In genomic region chr16:30372037-30372712, GRCh38 we compare ENCODE assay signal across 10 cellular contexts. TPM values are rescaled to one million over a fixed set of nuclear protein-coding genes. Genes with fewer than 3 reads are reported as not detected.
DNase-seq lines count a peak whose midpoint lies in the region; ATAC-seq and TF ChIP-seq lines count a peak whose summit lies in the region.
"Had no signal": no experiment of that assay in that cellular context is flagged by ENCODE, and none has a peak within 500 bp of the region (broad histone marks: within the 10 kb centered on the region; RNA-seq: fewer than 3 reads in every experiment).

No MANE protein-coding gene starts in this region.

- H3K27me3 Mint-ChIP-seq in CD8-positive, alpha-beta memory T cell, result peaks cover 0 to 2% of the 10 kb centered on the region in 2 donors

- no peak for DNase-seq in CD8-positive, alpha-beta memory T cell
- DNase-seq in body of pancreas (peak in 1 of 4 donors; percentile 35), foreskin fibroblast (no peak)

- no peaks in the 10 kb centered on the region for H3K36me3 ChIP-seq in CD8-positive, alpha-beta memory T cell (ENCODE audit: insufficient read depth, low read length)
- H3K36me3 ChIP-seq in KMS-11 (ENCODE audit: insufficient read depth), result no peaks in the 10 kb centered on the region
- H3K36me3 ChIP-seq in body of pancreas (replicated peaks in 1 of 2; ENCODE audit: insufficient read depth in 1 of 2, low read depth in 2 of 2), result no peaks in the 10 kb centered on the region
- H3K36me3 ChIP-seq in neural cell (ENCODE audit: insufficient read depth, low read length), result no peaks in the 10 kb centered on the region

- TF ChIP-seq RAD21 in neural cell (conservative IDR thresholded peaks at IDR 0.05), result no peak

- no peak overlapping the region for H3K4me3 ChIP-seq in CD8-positive, alpha-beta memory T cell (ENCODE audit: low read length)
- H3K4me3 ChIP-seq in KMS-11 (IDR thresholded peaks at IDR 0.05; ENCODE audit: insufficient read depth, low read depth, low read length) (no peak overlapping the region), body of pancreas (no peak overlapping the region), neural cell (ENCODE audit: low read length) (no peak overlapping the region), foreskin fibroblast (ENCODE audit: low read depth in 1 of 2, low read length in 2 of 2) (no peak overlapping the region)

- H2AFZ ChIP-seq in KMS-11 (ENCODE audit: low read depth) (peak overlapping the region; percentile 71; the same call in 1 of the 2 replicates), neural cell (ENCODE audit: low read depth, low read length) (no peak overlapping the region)

- no peaks in the 10 kb centered on the region for H3K9me3 Mint-ChIP-seq in CD8-positive, alpha-beta memory T cell

- POLR2A ChIA-PET in CD8-positive, alpha-beta memory T cell (lab: Charles Lee), result interaction anchor here (2.1 to 2.7 kb wide), 3 partner anchors 10 to 307 kb away, joined by 14 to 35 read pairs (median 17); partner anchors contain the start of genes ALDOA and SEPTIN1

- TF ChIP-seq CTCF in KMS-11 (conservative IDR thresholded peaks at IDR 0.05; ENCODE audit: low read depth, low read length) (no peak), body of pancreas (IDR thresholded peaks at IDR 0.05) (no peak), neural cell (IDR thresholded peaks at IDR 0.05; ENCODE audit: poor library complexity, severe bottlenecking) (no peak), foreskin fibroblast (IDR thresholded peaks at IDR 0.05; ENCODE audit: low read depth, low read length) (no peak)

- no peaks in the 10 kb centered on the region for H3K27me3 ChIP-seq in CD8-positive, alpha-beta memory T cell (ENCODE audit: insufficient read depth, low read length, poor library complexity, severe bottlenecking)
- H3K27me3 ChIP-seq in KMS-11 (ENCODE audit: insufficient read depth, low read depth), result no peaks in the 10 kb centered on the region
- H3K27me3 ChIP-seq in body of pancreas, result no peaks in the 10 kb centered on the region
- H3K27me3 ChIP-seq in neural cell (ENCODE audit: insufficient read depth, low read depth, low read length), result no peaks in the 10 kb centered on the region

- peaks cover 0 to 8% (median 0%) of the 10 kb centered on the region in 3 donors for H3K36me3 Mint-ChIP-seq in CD8-positive, alpha-beta memory T cell

- peak overlapping the region; percentile 74 for H3K27ac ChIP-seq in CD8-positive, alpha-beta memory T cell (ENCODE audit: low read depth, low read length)
- H3K27ac ChIP-seq in KMS-11 (no peak overlapping the region), body of pancreas (peak overlapping the region in 3 of 4 donors; percentile 80 to 89 (median 89)), neural cell (ENCODE audit: low read length) (peak overlapping the region; percentile 98)

- H3K27ac Mint-ChIP-seq in CD8-positive, alpha-beta memory T cell, result peak overlapping the region; percentile 67 to 98 (median 96)

- CTCF ChIA-PET in CD8-positive, alpha-beta memory T cell (lab: Charles Lee), result interaction anchor here (1.5 to 2.4 kb wide), 7 partner anchors 9 to 46 kb away, joined by 6 to 24 read pairs (median 7); partner anchors contain the start of genes SEPTIN1 and ZNF771

- H3K9me3 ChIP-seq in CD8-positive, alpha-beta memory T cell (ENCODE audit: low read length), result no peaks in the 10 kb centered on the region
- no peaks in the 10 kb centered on the region for H3K9me3 ChIP-seq in body of pancreas
- no peaks in the 10 kb centered on the region for H3K9me3 ChIP-seq in neural cell (ENCODE audit: low read length)

- intact Hi-C loops in body of pancreas (cut with DNase I), result no loop called here

- TF ChIP-seq POLR2A in body of pancreas (IDR thresholded peaks at IDR 0.05), result no peak

- peaks cover 47% of the 10 kb centered on the region for H3K4me1 ChIP-seq in CD8-positive, alpha-beta memory T cell (ENCODE audit: insufficient read depth, low read length)
- H3K4me1 ChIP-seq in KMS-11 (ENCODE audit: low read depth, poor library complexity, severe bottlenecking) (peaks cover 33% of the 10 kb centered on the region), body of pancreas (peaks cover 56% of the 10 kb centered on the region)

- ATAC-seq in body of pancreas (no peak), HG02938 (IDR thresholded peaks at IDR 0.05; ENCODE audit: unreplicated experiment) (no peak), GM19452 (IDR thresholded peaks at IDR 0.05; ENCODE audit: unreplicated experiment) (no peak)

- H3K9ac ChIP-seq in KMS-11, result no peak overlapping the region
- peak overlapping the region; percentile 82 for H3K9ac ChIP-seq in neural cell (ENCODE audit: low read length)

- peaks cover 37 to 46% (median 39%) of the 10 kb centered on the region in 3 donors for H3K4me1 Mint-ChIP-seq in CD8-positive, alpha-beta memory T cell

- no peak for TF ChIP-seq EP300 in neural cell (conservative IDR thresholded peaks at IDR 0.05; ENCODE audit: poor library complexity, severe bottlenecking)

- H3K4me3 Mint-ChIP-seq in CD8-positive, alpha-beta memory T cell, result peak overlapping the region; percentile 56 to 88 (median 82)

- peak overlapping the region; percentile 87; the same call in 1 of the 2 replicates for H3K4me2 ChIP-seq in KMS-11
- H3K4me2 ChIP-seq in neural cell (ENCODE audit: low read length), result no peak overlapping the region

- no peaks in the 10 kb centered on the region for H3F3A ChIP-seq in neural cell (ENCODE audit: insufficient read depth, low read length, poor library complexity, severe bottlenecking)

- H3K79me2 ChIP-seq in KMS-11 (ENCODE audit: insufficient read depth, low read depth) (peaks cover 26% of the 10 kb centered on the region), neural cell (replicated peaks; ENCODE audit: insufficient read depth, low read length) (peaks cover 27% of the 10 kb centered on the region)

- H4K20me1 ChIP-seq in KMS-11 (ENCODE audit: insufficient read depth) (no peaks in the 10 kb centered on the region), neural cell (ENCODE audit: insufficient read depth) (peaks cover 20% of the 10 kb centered on the region)

- no peaks in the 10 kb centered on the region for H3K9me2 ChIP-seq in neural cell (ENCODE audit: insufficient read depth, low read length)

- WGBS in body of pancreas, 2 donors, result 76 to 80% methylated on average over 6 of the region's 6 CpGs

TF ChIP-seq in neural cell, 6 proteins besides CTCF, POLR2A, EP300 and RAD21:
- TF ChIP-seq EZH2 (IDR thresholded peaks at IDR 0.05; ENCODE audit: borderline replicate concordance, insufficient read depth, low read length, poor library complexity, severe bottlenecking), result no peak
- TF ChIP-seq REST (IDR thresholded peaks at IDR 0.05; ENCODE audit: borderline replicate concordance), result no peak
- TF ChIP-seq TAF1 (IDR thresholded peaks at IDR 0.05; ENCODE audit: low read depth), result no peak

RNA-seq across cellular contexts. Expression of gene TBC1D10B, which starts 1.9 kb away (rescaled TPM):
- total RNA-seq in CD8-positive, alpha-beta memory T cell, result 10 to 100 TPM; 59.0 to 61.4 TPM
- polyA plus RNA-seq in CD8-positive, alpha-beta memory T cell, result 17.3 TPM
- total RNA-seq in body of pancreas, result 10 to 100 TPM; 17.9 to 22.1 TPM
- 24.1 and 32.5 TPM in 2 replicates for polyA plus RNA-seq in neural cell
- 40.5 and 44.6 TPM in 2 replicates for polyA minus RNA-seq in neural cell

RNA-seq across cellular contexts. Expression of gene MYL11, which starts 2.4 kb away (rescaled TPM):
- 1 to 10 TPM; 1.9 to 2.4 TPM for total RNA-seq in CD8-positive, alpha-beta memory T cell
- 4.6 TPM for polyA plus RNA-seq in CD8-positive, alpha-beta memory T cell
- total RNA-seq in body of pancreas, result not detected
- not detected in 2 replicates for polyA plus RNA-seq in neural cell
- not detected in 2 replicates for polyA minus RNA-seq in neural cell
- total RNA-seq: M059J, subcutaneous adipose tissue had no signal
- polyA plus RNA-seq: liver had no signal

RNA-seq across cellular contexts. Expression of gene SEPTIN1, which starts 10.2 kb away (rescaled TPM):
- total RNA-seq in CD8-positive, alpha-beta memory T cell, result 100 to 1,000 TPM; 187 to 193 TPM
- 227 TPM for polyA plus RNA-seq in CD8-positive, alpha-beta memory T cell
- total RNA-seq in body of pancreas, result under 1 TPM; 0.26 to 0.33 TPM
- polyA plus RNA-seq in neural cell, result 0.38 TPM in 1 of 2 replicates, not detected in the other
- 0.81 TPM in 1 of 2 replicates, not detected in the other for polyA minus RNA-seq in neural cell

RNA-seq across cellular contexts. Expression of gene CD2BP2, which starts 17.1 kb away (rescaled TPM):
- 10 to 100 TPM; 84.5 to 89.5 TPM for total RNA-seq in CD8-positive, alpha-beta memory T cell
- 27.2 TPM for polyA plus RNA-seq in CD8-positive, alpha-beta memory T cell
- total RNA-seq in body of pancreas, result 10 to 100 TPM; 19.8 to 20.2 TPM
- 76.3 and 83.3 TPM in 2 replicates for polyA plus RNA-seq in neural cell
- polyA minus RNA-seq in neural cell, result 55.1 and 61.6 TPM in 2 replicates

RNA-seq across cellular contexts. Expression of gene ZNF48, which starts 23.0 kb away (rescaled TPM):
- total RNA-seq in CD8-positive, alpha-beta memory T cell, result 10 to 100 TPM; 18.4 to 19.3 TPM
- polyA plus RNA-seq in CD8-positive, alpha-beta memory T cell, result 10.2 TPM
- total RNA-seq in body of pancreas, result 10 to 100 TPM in 1 of 2 donors, 1 to 10 TPM in 1; 9.3 to 12.2 TPM
- polyA plus RNA-seq in neural cell, result 42.3 and 48.9 TPM in 2 replicates
- 74.0 and 82.3 TPM in 2 replicates for polyA minus RNA-seq in neural cell

Comparison
In these comparisons a context has a peak if more than half of its experiments do, and no peak if none do; other contexts are left out.
1. RNA of gene SEPTIN1, which starts 10.2 kb away (total RNA-seq): 187 to 193 TPM in CD8-positive, alpha-beta memory T cell; 0.26 to 0.33 TPM in body of pancreas; every median in the first group is over 100 times any median in the second.